12 cellular contexts compared by ENCODE assay signal in the genomic region with DNA sequence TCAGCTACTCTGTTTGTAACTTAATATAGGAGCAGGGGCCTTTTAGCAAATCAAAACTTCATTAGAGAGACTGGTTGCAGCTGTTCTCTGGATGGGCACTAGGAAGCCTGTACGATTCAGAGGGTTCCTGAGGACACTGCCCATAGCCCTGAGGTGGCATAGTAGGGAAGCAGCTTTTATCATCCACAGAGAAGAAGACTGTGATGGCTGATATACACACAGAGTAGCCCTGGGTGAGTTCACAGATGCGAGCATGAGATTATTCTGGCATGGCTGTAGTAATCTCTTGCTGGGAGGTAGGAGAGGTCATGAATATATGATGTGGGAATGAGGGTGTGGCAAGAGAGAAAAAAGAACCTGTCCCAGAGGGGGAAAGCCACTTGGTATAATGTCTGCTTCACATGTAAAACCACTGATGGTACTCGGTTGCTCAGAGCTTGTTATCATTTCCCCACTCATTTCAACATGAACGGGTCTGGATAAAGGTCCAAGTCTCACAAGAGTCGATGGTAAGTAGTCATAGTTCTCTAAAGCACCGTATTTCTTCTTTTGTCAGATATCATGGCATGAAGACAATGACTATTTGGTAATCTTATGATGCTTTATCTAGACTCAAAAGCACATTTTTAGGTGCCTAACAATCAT. TPM values are rescaled to one million over a fixed set of nuclear protein-coding genes. Genes with fewer than 3 reads are reported as not detected.
DNase-seq lines count a peak whose midpoint lies in the region; TF ChIP-seq lines count a peak whose summit lies in the region.
"Had no signal": no experiment of that assay in that cellular context is flagged by ENCODE, and none has a peak within 500 bp of the region (broad histone marks: within the 10 kb centered on the region; RNA-seq: fewer than 3 reads in every experiment).

No MANE protein-coding gene starts in this region.

- H3K9ac ChIP-seq in skeletal muscle satellite cell (ENCODE audit: low read depth, low read length): peak overlapping the region; percentile 85
- no peak overlapping the region for H3K9ac ChIP-seq in colonic mucosa (ENCODE audit: low read depth in 2 of 2, low read length in 2 of 2)

- no peaks in the 10 kb centered on the region for H3K9me3 Mint-ChIP-seq in activated T-helper 2 cell treated with anti-CD3 and anti-CD28 coated beads, Interferon-gamma antibody, Interleukin-2, Interleukin-4, amounts not matched to agents 10 μg/mL and 5 μg/mL and 100 μg/mL, durations not matched to agents 14 hours and 24 hours and 36 hours

- peak overlapping the region; percentile 0 for H3K4me3 ChIP-seq in skeletal muscle satellite cell (ENCODE audit: low read length)
- no peak overlapping the region for H3K4me3 ChIP-seq in colonic mucosa

- H3K9me3 ChIP-seq in skeletal muscle satellite cell (replicated peaks; ENCODE audit: low read length) (no peaks in the 10 kb centered on the region), colonic mucosa (no peaks in the 10 kb centered on the region)
- H3K9me3 ChIP-seq: pancreas had no signal

- H3K27ac ChIP-seq in colonic mucosa: no peak overlapping the region
- H3K27ac ChIP-seq: 22Rv1 had no signal

- intact Hi-C loops in activated T-helper 2 cell treated with anti-CD3 and anti-CD28 coated beads, Interferon-gamma antibody, Interleukin-2, Interleukin-4, amounts not matched to agents 10 μg/mL and 5 μg/mL and 100 μg/mL, durations not matched to agents 14 hours and 24 hours and 36 hours (cut with micrococcal nuclease): no loop called here
- intact Hi-C loops in colonic mucosa (cut with DNase I): no loop called here

- no peaks in the 10 kb centered on the region for H3K27me3 Mint-ChIP-seq in activated T-helper 2 cell treated with anti-CD3 and anti-CD28 coated beads, Interferon-gamma antibody, Interleukin-2, Interleukin-4, amounts not matched to agents 10 μg/mL and 5 μg/mL and 100 μg/mL, durations not matched to agents 14 hours and 24 hours and 36 hours (ENCODE audit: low read depth)

- H3K4me2 ChIP-seq in skeletal muscle satellite cell (ENCODE audit: low read length): peak overlapping the region; percentile 92

- no peak overlapping the region for H3K4me3 Mint-ChIP-seq in activated T-helper 2 cell treated with anti-CD3 and anti-CD28 coated beads, Interferon-gamma antibody, Interleukin-2, Interleukin-4, amounts not matched to agents 10 μg/mL and 5 μg/mL and 100 μg/mL, durations not matched to agents 14 hours and 24 hours and 36 hours (ENCODE audit: low read depth)

- peaks cover 35% of the 10 kb centered on the region for H3K4me1 ChIP-seq in skeletal muscle satellite cell (ENCODE audit: control insufficient read depth, insufficient read depth, low read length)
- no peaks in the 10 kb centered on the region for H3K4me1 ChIP-seq in colonic mucosa

- no peaks in the 10 kb centered on the region for H3K27me3 ChIP-seq in skeletal muscle satellite cell (ENCODE audit: control insufficient read depth, insufficient read depth, low read length)
- H3K27me3 ChIP-seq in colonic mucosa: no peaks in the 10 kb centered on the region
- H3K27me3 ChIP-seq: pancreas had no signal

- DNase-seq in NCI-H2107 treated with DMSO at 0.1 percent for 48 hours (lab: John Stamatoyannopoulos, UW; ENCODE audit: unreplicated experiment): peak; percentile 46
- DNase-seq in NCI-H2107 (lab: John Stamatoyannopoulos, UW): no peak
- no peak for DNase-seq in activated T-helper 2 cell treated with anti-CD3 and anti-CD28 coated beads, Interferon-gamma antibody, Interleukin-2, Interleukin-4, amounts not matched to agents 10 μg/mL and 5 μg/mL and 100 μg/mL, durations not matched to agents 14 hours and 24 hours and 36 hours (ENCODE audit: low spot score)
- peak; percentile 12 for DNase-seq in iris pigment epithelial cell (ENCODE audit: low read depth)
- no peak for DNase-seq in colonic mucosa
- no peak for DNase-seq in 8988T
- no peak for DNase-seq in KG1 (lab: John Stamatoyannopoulos, UW)
- DNase-seq: activated CD4-positive, alpha-beta T cell treated with anti-CD3 and anti-CD28 coated beads, Interleukin-2, amount 50 U/mL, for 48 hours; NCI-H187 treated with DMSO at 0.1 percent for 48 hours; pancreas had no signal

- H3K4me1 Mint-ChIP-seq in activated T-helper 2 cell treated with anti-CD3 and anti-CD28 coated beads, Interferon-gamma antibody, Interleukin-2, Interleukin-4, amounts not matched to agents 10 μg/mL and 5 μg/mL and 100 μg/mL, durations not matched to agents 14 hours and 24 hours and 36 hours (ENCODE audit: low read depth): peaks cover 1% of the 10 kb centered on the region

- H3K36me3 Mint-ChIP-seq in activated T-helper 2 cell treated with anti-CD3 and anti-CD28 coated beads, Interferon-gamma antibody, Interleukin-2, Interleukin-4, amounts not matched to agents 10 μg/mL and 5 μg/mL and 100 μg/mL, durations not matched to agents 14 hours and 24 hours and 36 hours (ENCODE audit: low read depth): peaks cover 22% of the 10 kb centered on the region

- H3K27ac Mint-ChIP-seq in activated T-helper 2 cell treated with anti-CD3 and anti-CD28 coated beads, Interferon-gamma antibody, Interleukin-2, Interleukin-4, amounts not matched to agents 10 μg/mL and 5 μg/mL and 100 μg/mL, durations not matched to agents 14 hours and 24 hours and 36 hours: peak overlapping the region; percentile 3

- no peak for TF ChIP-seq CTCF in colonic mucosa (IDR thresholded peaks at IDR 0.05)

- H3K36me3 ChIP-seq in skeletal muscle satellite cell (ENCODE audit: insufficient read depth, low read length) (no peaks in the 10 kb centered on the region), colonic mucosa (no peaks in the 10 kb centered on the region)
- H3K36me3 ChIP-seq: pancreas had no signal

RNA-seq across cellular contexts. Expression of a gene that starts 51.9 kb away (rescaled TPM):
- 177 and 184 TPM in 2 replicates for total RNA-seq in activated T-helper 2 cell treated with anti-CD3 and anti-CD28 coated beads, Interferon-gamma antibody, Interleukin-2, Interleukin-4, amounts not matched to agents 10 μg/mL and 5 μg/mL and 100 μg/mL, durations not matched to agents 14 hours and 24 hours and 36 hours
- total RNA-seq in skeletal muscle satellite cell (2012; rRNA removed): 109 and 111 TPM in 2 replicates
- 100 to 1,000 TPM; 211 to 215 TPM for total RNA-seq in colonic mucosa

Comparison
In these comparisons a context has a peak if more than half of its experiments do, and no peak if none do; other contexts are left out.
1. DNase-seq: peak in NCI-H2107 treated with DMSO at 0.1 percent for 48 hours (single experiment) and iris pigment epithelial cell (single experiment); none in NCI-H2107 (single experiment), activated T-helper 2 cell treated with anti-CD3 and anti-CD28 coated beads, Interferon-gamma antibody, Interleukin-2, Interleukin-4, amounts not matched to agents 10 μg/mL and 5 μg/mL and 100 μg/mL, durations not matched to agents 14 hours and 24 hours and 36 hours (single experiment), colonic mucosa (single experiment), 8988T (single experiment) and KG1 (single experiment).